In genomic region chr15:51093865-51094605, GRCh38 we compare ENCODE assay signal across 8 cellular contexts. TPM values are rescaled to one million over a fixed set of nuclear protein-coding genes. Genes with fewer than 3 reads are reported as not detected.
DNase-seq lines count a peak whose midpoint lies in the region; ATAC-seq and TF ChIP-seq lines count a peak whose summit lies in the region.

No MANE protein-coding gene starts in this region.

- CTCF ChIA-PET in PC-3 (lab: Charles Lee) = no interaction called here

- peak overlapping the region; percentile 31 for H3K4me3 ChIP-seq in GM12864 (ENCODE audit: low read depth, low read length)
- H3K4me3 ChIP-seq in PC-3 (ENCODE audit: low read length) = no peak overlapping the region
- H3K4me3 ChIP-seq in esophagus squamous epithelium = peak overlapping the region; percentile 56 to 85 (median 70)

- WGBS in esophagus squamous epithelium, 2 donors = 0% methylated on average over 1 to 12 of the region's 65 CpGs

- no peak overlapping the region for H3K9ac ChIP-seq in PC-3 (ENCODE audit: low read length)

- H4K20me1 ChIP-seq in PC-3 (ENCODE audit: low read length) = no peaks in the 10 kb centered on the region

- peak overlapping the region; percentile 17 for H3K4me3 Mint-ChIP-seq in natural killer cell treated with Interleukin-12 subunit alpha and Interleukin-12 subunit beta and Interleukin-15 and Interleukin-18, amount 100 ng/mL, for 72 hours

- H3K27ac Mint-ChIP-seq in natural killer cell treated with Interleukin-12 subunit alpha and Interleukin-12 subunit beta and Interleukin-15 and Interleukin-18, amount 100 ng/mL, for 72 hours = no peak overlapping the region

- H3K4me2 ChIP-seq in PC-3 (ENCODE audit: low read length) = 0 out of 2 replicates have a peak overlapping the region, but pooled peaks have one; percentile 37

- H3K27me3 ChIP-seq in PC-3 (ENCODE audit: low read length) (peaks cover 20% of the 10 kb centered on the region), esophagus squamous epithelium (peaks cover 0 to 25% (median 0%) of the 10 kb centered on the region in 4 donors)

- no peaks in the 10 kb centered on the region for H3K9me3 Mint-ChIP-seq in natural killer cell treated with Interleukin-12 subunit alpha and Interleukin-12 subunit beta and Interleukin-15 and Interleukin-18, amount 100 ng/mL, for 72 hours

- H3K9me3 ChIP-seq in PC-3 (ENCODE audit: low read length) (no peaks in the 10 kb centered on the region), esophagus squamous epithelium (no peaks in the 10 kb centered on the region)

- no peaks in the 10 kb centered on the region for H3K36me3 Mint-ChIP-seq in natural killer cell treated with Interleukin-12 subunit alpha and Interleukin-12 subunit beta and Interleukin-15 and Interleukin-18, amount 100 ng/mL, for 72 hours

- H3K79me2 ChIP-seq in PC-3 (ENCODE audit: low read length) = no peaks in the 10 kb centered on the region

- intact Hi-C loops in PC-3 (cut with micrococcal nuclease) = no loop called here
- intact Hi-C loops in esophagus squamous epithelium (cut with DNase I) = no loop called here

- POLR2A ChIA-PET in PC-3 (lab: Charles Lee; ENCODE audit: unreplicated experiment) = no interaction called here

- H3F3A ChIP-seq in PC-3 (ENCODE audit: low read length, unreplicated experiment) = no peaks in the 10 kb centered on the region

- H3K4me1 ChIP-seq in PC-3 (ENCODE audit: insufficient read depth, low read length) = peaks cover 3% of the 10 kb centered on the region; the same call in 1 of the 2 replicates
- peaks cover 7 to 77% (median 40%) of the 10 kb centered on the region in 3 donors for H3K4me1 ChIP-seq in esophagus squamous epithelium

- H3K27ac ChIP-seq in PC-3 (ENCODE audit: low read length) = no peak overlapping the region
- peak overlapping the region; percentile 77 to 94 (median 87) for H3K27ac ChIP-seq in esophagus squamous epithelium

- H2AFZ ChIP-seq in PC-3 (ENCODE audit: low read length) = no peak overlapping the region

- no peaks in the 10 kb centered on the region for H3K4me1 Mint-ChIP-seq in natural killer cell treated with Interleukin-12 subunit alpha and Interleukin-12 subunit beta and Interleukin-15 and Interleukin-18, amount 100 ng/mL, for 72 hours (ENCODE audit: low read depth in 2 of 2)

- BruUV-seq in PC-3 (replicated peaks; lab: Mats Ljungman, UMichigan) = no TSS peak

- H3K9me2 ChIP-seq in PC-3 (replicated peaks; ENCODE audit: low read length) = no peaks in the 10 kb centered on the region

- ATAC-seq in PC-3 (no peak), HG02610 (IDR thresholded peaks at IDR 0.05; ENCODE audit: unreplicated experiment) (no peak)
- peak in 1 of 2 donors; percentile 7 for ATAC-seq in natural killer cell treated with Interleukin-12 subunit alpha and Interleukin-12 subunit beta and Interleukin-15 and Interleukin-18, amount 100 ng/mL, for 72 hours

- peaks cover 55 to 79% of the 10 kb centered on the region in 2 donors for H3K27me3 Mint-ChIP-seq in natural killer cell treated with Interleukin-12 subunit alpha and Interleukin-12 subunit beta and Interleukin-15 and Interleukin-18, amount 100 ng/mL, for 72 hours

- TF ChIP-seq CTCF in GM12864 (IDR thresholded peaks at IDR 0.05; ENCODE audit: low read depth, low read length, missing control alignments) (no peak), PC-3 (conservative IDR thresholded peaks at IDR 0.05; ENCODE audit: low read depth, low read length) (no peak), esophagus squamous epithelium (IDR thresholded peaks at IDR 0.05) (no peak)

- no peak for TF ChIP-seq POLR2A in esophagus squamous epithelium (IDR thresholded peaks at IDR 0.05)

- no peak for DNase-seq in GM12864 (ENCODE audit: low read depth)
- no peak for DNase-seq in PC-3
- no peak for DNase-seq in esophagus squamous epithelium (lab: John Stamatoyannopoulos, UW)
- no peak for DNase-seq in natural killer cell treated with Interleukin-12 subunit alpha and Interleukin-12 subunit beta and Interleukin-15 and Interleukin-18, amount 100 ng/mL, for 72 hours (ENCODE audit: low spot score)
- no peak for DNase-seq in stimulated activated CD4-positive, alpha-beta T cell treated with anti-CD3 and anti-CD28 coated beads, Interleukin-1b, Interleukin-23, amount 100 ng/mL, for 48 hours
- no peak for DNase-seq in GDM1 (lab: John Stamatoyannopoulos, UW)
- DNase-seq in stimulated activated CD4-positive, alpha-beta T cell treated with anti-CD3 and anti-CD28 coated beads, Interleukin-4, amount 100 ng/mL, for 24 hours = no peak

- H3K36me3 ChIP-seq in PC-3 (ENCODE audit: low read depth, low read length) = no peaks in the 10 kb centered on the region
- no peaks in the 10 kb centered on the region for H3K36me3 ChIP-seq in esophagus squamous epithelium

RNA-seq across cellular contexts. Expression of gene TNFAIP8L3, which starts 0.7 kb away (rescaled TPM):
- total RNA-seq in PC-3 (2014; rRNA removed) (not detected in 2 replicates), esophagus squamous epithelium (10 to 100 TPM in 2 of 4 donors, 1 to 10 TPM in 2; 3.7 to 13.1 (median 8.1) TPM)
- not detected for total RNA-seq in natural killer cell treated with Interleukin-12 subunit alpha and Interleukin-12 subunit beta and Interleukin-15 and Interleukin-18, amount 100 ng/mL, for 72 hours
